In genomic region chr2:130543785-130544528, GRCh38 we compare ENCODE assay signal across 7 cellular contexts. TPM values are rescaled to one million over a fixed set of nuclear protein-coding genes. Genes with fewer than 3 reads are reported as not detected.
"Had no signal": no experiment of that assay in that cellular context is flagged by ENCODE, and none has a peak within 500 bp of the region (broad histone marks: within the 10 kb centered on the region; RNA-seq: fewer than 3 reads in every experiment).

No MANE protein-coding gene starts in this region.

RNA-seq across cellular contexts. Expression of gene CFC1B, which starts 22.9 kb away (rescaled TPM):
- total RNA-seq: activated naive CD4-positive, alpha-beta T cell treated with anti-CD3 and anti-CD28 coated beads for 36 hours; activated T-cell treated with anti-CD3 and anti-CD28 coated beads, Interleukin-2, amount 50 U/mL, for 4 hours; MCF 10A; PC-3; T-helper 17 cell; WTC11 had no signal
- polyA plus RNA-seq: IgD-negative memory B cell had no signal

RNA-seq across cellular contexts. Expression of gene POTEI, which starts 34.8 kb away (rescaled TPM):
- total RNA-seq: activated naive CD4-positive, alpha-beta T cell treated with anti-CD3 and anti-CD28 coated beads for 36 hours; activated T-cell treated with anti-CD3 and anti-CD28 coated beads, Interleukin-2, amount 50 U/mL, for 4 hours; MCF 10A; PC-3; T-helper 17 cell had no signal
- polyA plus RNA-seq: IgD-negative memory B cell had no signal

RNA-seq across cellular contexts. Expression of gene CFC1, which starts 55.4 kb away (rescaled TPM):
- total RNA-seq: activated naive CD4-positive, alpha-beta T cell treated with anti-CD3 and anti-CD28 coated beads for 36 hours; MCF 10A; PC-3; T-helper 17 cell; WTC11 had no signal
- polyA plus RNA-seq: IgD-negative memory B cell had no signal
